8 cellular contexts compared by ENCODE assay signal in the genomic region with DNA sequence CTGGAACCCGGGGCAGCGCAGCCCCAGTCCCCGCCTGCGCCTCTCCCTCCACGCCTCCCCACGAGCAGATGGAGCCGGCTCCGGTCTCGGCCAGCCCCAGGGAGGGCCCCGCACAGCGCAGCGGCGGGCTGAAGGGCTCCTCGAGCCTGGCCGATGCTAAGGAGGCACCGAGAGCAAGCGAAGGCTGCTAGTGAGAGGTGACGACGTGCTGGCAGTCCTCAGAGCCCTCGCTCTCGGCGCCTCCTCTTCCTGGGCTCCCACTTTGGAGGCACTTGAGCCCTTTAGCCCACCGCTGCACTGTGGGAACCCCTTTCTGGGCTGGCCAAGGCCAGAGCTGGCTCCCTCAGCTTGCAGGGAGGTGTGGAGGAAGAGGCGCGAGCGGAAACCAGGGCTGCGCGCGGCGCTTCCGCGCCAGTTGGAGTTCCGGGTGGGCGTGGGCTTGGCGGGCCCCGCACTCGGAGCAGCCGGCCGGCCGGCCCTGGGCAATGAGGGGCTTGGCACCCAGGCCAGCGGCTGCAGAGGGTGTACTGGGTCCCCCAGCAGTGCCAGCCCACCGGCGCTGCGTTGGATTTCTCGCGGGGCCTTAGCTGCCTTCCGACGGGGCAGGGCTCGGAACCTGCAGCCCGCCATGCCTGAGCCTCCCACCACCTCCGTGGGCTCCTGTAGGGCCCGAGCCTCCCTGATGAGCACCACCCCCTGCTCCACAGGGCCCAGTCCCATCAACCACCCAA. TPM values are rescaled to one million over a fixed set of nuclear protein-coding genes. Genes with fewer than 3 reads are reported as not detected.
A peak's percentile ranks its signal among the peaks of the same experiment; 100 is the strongest.
DNase-seq lines count a peak whose midpoint lies in the region; ATAC-seq and TF ChIP-seq lines count a peak whose summit lies in the region.

No MANE protein-coding gene starts in this region.

- H3K4me1 ChIP-seq in ovary (ENCODE audit: insufficient read depth) (peaks cover 10% of the 10 kb centered on the region), uterus (peaks cover 7 to 14% of the 10 kb centered on the region in 2 donors)

- TF ChIP-seq EP300 in ovary (IDR thresholded peaks at IDR 0.05) = no peak

- TF ChIP-seq POLR2A in ovary (IDR thresholded peaks at IDR 0.05) = no peak
- TF ChIP-seq POLR2A in uterus (IDR thresholded peaks at IDR 0.05) = peak in 1 of 2 donors; percentile 19

- no peaks in the 10 kb centered on the region for H3K9me3 ChIP-seq in ovary
- no peaks in the 10 kb centered on the region for H3K9me3 ChIP-seq in uterus

- DNase-seq in EH (ENCODE audit: low read depth) (peak; percentile 56), KBM-7 (peak; percentile 88), epithelial cell of esophagus (ENCODE audit: low read depth) (peak; percentile 39), ovary (peak; percentile 31 to 76 (median 54)), uterus (peak; percentile 18 to 50), NCI-H187 treated with DMSO at 0.1 percent for 48 hours (lab: John Stamatoyannopoulos, UW) (no peak)
- peak; percentile 85 for DNase-seq in activated CD8-positive, alpha-beta memory T cell treated with anti-CD3 and anti-CD28 coated beads for 24 hours

- intact Hi-C loops in ovary (cut with DNase I) (no loop called here), uterus (cut with DNase I; ENCODE audit: low total_unique reads) (no loop called here)

- in situ Hi-C loops in KBM-7 (cut with MboI; ENCODE audit: low pct_unique_long_range_greater_than_20kb, low sequenced_read_pairs) = no loop called here

- H3K27me3 ChIP-seq in ovary (no peaks in the 10 kb centered on the region), uterus (no peaks in the 10 kb centered on the region)

- H3K36me3 ChIP-seq in ovary = no peaks in the 10 kb centered on the region
- no peaks in the 10 kb centered on the region for H3K36me3 ChIP-seq in uterus

- H3K27ac ChIP-seq in ovary (peak overlapping the region; percentile 75 to 80), uterus (peak overlapping the region; percentile 74 to 88)

- 28 to 68% (median 30%) methylated on average over 25 to 52 of the region's 52 CpGs for WGBS in ovary, 3 donors

- peak overlapping the region; percentile 54 for H3K4me3 ChIP-seq in epithelial cell of esophagus (ENCODE audit: low read length)
- peak overlapping the region; percentile 47 for H3K4me3 ChIP-seq in ovary
- H3K4me3 ChIP-seq in uterus = peak overlapping the region; percentile 43 to 66

- ATAC-seq in HG03442 (IDR thresholded peaks at IDR 0.05; ENCODE audit: unreplicated experiment) = no peak

- TF ChIP-seq CTCF in epithelial cell of esophagus (IDR thresholded peaks at IDR 0.05; ENCODE audit: insufficient read depth, low read depth, low read length, missing control alignments) (no peak), ovary (IDR thresholded peaks at IDR 0.05) (no peak), uterus (IDR thresholded peaks at IDR 0.05) (no peak)

RNA-seq across cellular contexts. Expression of gene TMEM14C, which starts 2.5 kb away (rescaled TPM):
- 100 to 1,000 TPM in 3 of 7 donors, 10 to 100 TPM in 4; 92.8 to 146 (median 99.4) TPM for total RNA-seq in ovary
- polyA plus RNA-seq in ovary = 100 to 1,000 TPM; 167 to 207 TPM
- 100 to 1,000 TPM in 3 of 4 donors, 10 to 100 TPM in 1; 97.5 to 236 (median 159) TPM for total RNA-seq in uterus

RNA-seq across cellular contexts. Expression of gene PAK1IP1, which starts 25.6 kb away (rescaled TPM):
- total RNA-seq in ovary (10 to 100 TPM in 5 of 7 donors, 1 to 10 TPM in 2; 5.6 to 21.7 (median 12.4) TPM), uterus (10 to 100 TPM; 14.2 to 34.1 (median 18.8) TPM)
- 10 to 100 TPM in 1 of 2 donors, 1 to 10 TPM in 1; 6.8 to 13.2 TPM for polyA plus RNA-seq in ovary

RNA-seq across cellular contexts. Expression of gene C6orf52, which starts 26.0 kb away (rescaled TPM):
- total RNA-seq in ovary = 1 to 10 TPM in 2 of 7 donors, under 1 TPM in 1, not detected in 4; 0.59 to 2.6 (median 2.0) TPM
- polyA plus RNA-seq in ovary = 1 to 10 TPM in 1 of 2 donors, under 1 TPM in 1; 0.73 to 1.5 TPM
- total RNA-seq in uterus = 10 to 100 TPM in 1 of 4 donors, not detected in 3; 79.7 TPM

RNA-seq across cellular contexts. Expression of gene TMEM14B, which starts 27.2 kb away (rescaled TPM):
- total RNA-seq in ovary = 10 to 100 TPM; 64.7 to 82.5 (median 72.4) TPM
- 100 to 1,000 TPM in 1 of 2 donors, 10 to 100 TPM in 1; 92.2 to 123 TPM for polyA plus RNA-seq in ovary
- total RNA-seq in uterus = 10 to 100 TPM; 48.5 to 71.9 (median 54.6) TPM
